In the genomic region with DNA sequence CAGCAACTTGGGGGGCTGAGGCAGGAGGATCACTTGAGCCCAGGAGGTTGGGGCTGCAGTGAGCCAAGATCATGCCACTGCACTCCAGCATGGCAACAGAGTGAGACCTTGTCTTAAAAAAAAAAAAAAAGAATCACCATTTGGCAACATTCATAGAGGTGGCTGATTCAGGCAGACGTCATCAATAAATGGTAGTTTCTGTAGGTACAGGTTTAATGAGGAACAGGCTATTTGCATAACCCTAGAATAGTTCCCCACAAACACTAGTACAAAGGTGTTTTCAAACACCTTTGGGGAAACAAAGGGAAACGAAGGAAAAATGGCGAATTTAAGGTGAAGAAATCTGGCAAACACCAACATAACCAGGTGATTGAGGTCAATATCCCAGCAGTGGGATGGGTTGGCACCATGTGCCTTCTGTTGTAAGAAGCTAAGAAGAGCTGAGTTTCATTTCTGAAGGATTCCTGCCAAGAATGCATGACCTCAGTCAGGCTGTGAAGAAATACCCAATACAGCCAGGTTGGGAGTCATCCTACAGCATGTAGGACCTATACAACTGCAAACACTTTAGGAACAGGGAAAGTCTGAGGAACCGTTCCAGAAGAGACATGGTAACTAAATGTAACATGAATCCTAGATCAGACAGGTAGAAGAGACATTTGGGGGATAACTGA, we compare ENCODE assay signal across 18 cellular contexts. TPM values are rescaled to one million over a fixed set of nuclear protein-coding genes. Genes with fewer than 3 reads are reported as not detected.
DNase-seq lines count a peak whose midpoint lies in the region; ATAC-seq and TF ChIP-seq lines count a peak whose summit lies in the region.
"Had no signal": no experiment of that assay in that cellular context is flagged by ENCODE, and none has a peak within 500 bp of the region (broad histone marks: within the 10 kb centered on the region; RNA-seq: fewer than 3 reads in every experiment).

No MANE protein-coding gene starts in this region.

- no peaks in the 10 kb centered on the region for H3K9me3 ChIP-seq in H9 (ENCODE audit: control insufficient read depth, low read depth, low read length)
- H3K9me3 ChIP-seq: prostate gland had no signal

- no peak overlapping the region for H3K4me2 ChIP-seq in H9 (ENCODE audit: insufficient read depth, insufficient read length, low read length)

- intact Hi-C loops in Right ventricle myocardium superior (cut with DNase I) = no loop called here

- H3T11ph ChIP-seq in H9 (ENCODE audit: low read length) = no peak overlapping the region

- no peak overlapping the region for H3K23ac ChIP-seq in H9 (ENCODE audit: insufficient read length, low read depth, low read length)

- no peaks in the 10 kb centered on the region for H3K79me2 ChIP-seq in H9 (ENCODE audit: insufficient read depth, low read length)

- H2AK5ac ChIP-seq in H9 (ENCODE audit: insufficient read length, low read length) = no peak overlapping the region

- no peak overlapping the region for H2BK120ac ChIP-seq in H9 (ENCODE audit: low read depth, low read length, poor library complexity, severe bottlenecking)

- no peaks in the 10 kb centered on the region for H3K79me1 ChIP-seq in H9 (ENCODE audit: insufficient read depth, low read depth, low read length, poor library complexity, severe bottlenecking)

- H3K27me3 ChIP-seq in H9 (ENCODE audit: insufficient read depth, low read length) = no peaks in the 10 kb centered on the region; the same call in 1 of the 2 replicates

- DNase-seq in AG09309 (ENCODE audit: low read depth) = peak; percentile 32
- DNase-seq in HT1080 (ENCODE audit: low read depth) = peak; percentile 64
- peak; percentile 94 for DNase-seq in epithelial cell of prostate (ENCODE audit: low read depth, low spot score)
- peak; percentile 21 for DNase-seq in kidney tubule cell (ENCODE audit: low spot score)
- DNase-seq in Right ventricle myocardium superior = no peak
- DNase-seq in H9 = no peak
- DNase-seq in COLO668 (lab: John Stamatoyannopoulos, UW; ENCODE audit: unreplicated experiment) = no peak
- DNase-seq in NCI-H146 (lab: John Stamatoyannopoulos, UW) = no peak
- DNase-seq: activated CD4-positive, alpha-beta memory T cell treated with anti-CD3 and anti-CD28 coated beads, Interleukin-2, amount 10 ng/mL, durations not matched to agents 7 days and 5 days; activated T-cell treated with anti-CD3 and anti-CD28 coated beads, Interleukin-2, amount 50 U/mL, for 4 hours; brain microvascular endothelial cell; Calu3 had no signal

- no peak overlapping the region for H3K4ac ChIP-seq in H9 (ENCODE audit: low read depth, low read length)

- H2BK12ac ChIP-seq in H9 (ENCODE audit: insufficient read length, low read depth, low read length) = no peak overlapping the region

- no CpG with 5 or more reads among the region's 4 CpGs for WGBS in H9 (ENCODE audit: extremely low coverage, insufficient read length, low lambda C conversion rate)

- no peak for ATAC-seq in Right ventricle myocardium superior (ENCODE audit: poor library complexity)
- ATAC-seq: activated naive CD4-positive, alpha-beta T cell treated with anti-CD3 and anti-CD28 coated beads, Interleukin-2, amount 50 U/mL, for 72 hours; activated T-cell treated with anti-CD3 and anti-CD28 coated beads, Interleukin-2, amount 50 U/mL, for 4 hours; natural killer cell treated with Interleukin-12 subunit alpha and Interleukin-12 subunit beta and Interleukin-15 and Interleukin-18, amount 100 ng/mL, for 72 hours; Panc1 had no signal

- no peak overlapping the region for H4K5ac ChIP-seq in H9 (ENCODE audit: insufficient read length, low read depth, low read length)

- peak overlapping the region; percentile 91 for H3K27ac ChIP-seq in epithelial cell of prostate
- H3K27ac ChIP-seq in H9 (ENCODE audit: insufficient read length, low read depth, low read length) = no peak overlapping the region
- H3K27ac ChIP-seq: brain microvascular endothelial cell, prostate gland had no signal

- H3K4me1 Mint-ChIP-seq in H9 = peaks cover 5 to 10% of the 10 kb centered on the region in 2 experiments; a peak in 3 of 4 replicates
- H3K4me1 Mint-ChIP-seq: memory B cell had no signal

- H3K4me1 ChIP-seq in H9 (ENCODE audit: insufficient read depth, low read length) = no peaks in the 10 kb centered on the region
- H3K4me1 ChIP-seq: prostate gland had no signal

- H4K20me1 ChIP-seq in H9 (ENCODE audit: control insufficient read depth, insufficient read depth, insufficient read length) = no peaks in the 10 kb centered on the region

- peaks cover 1% of the 10 kb centered on the region for H3K23me2 ChIP-seq in H9 (ENCODE audit: insufficient read length, low read depth, low read length, poor library complexity, severe bottlenecking)

- H2BK5ac ChIP-seq in H9 (ENCODE audit: insufficient read length, low read length) = no peak overlapping the region

- H3K27ac Mint-ChIP-seq in H9 = no peak overlapping the region
- H3K27ac Mint-ChIP-seq: activated CD4-positive, alpha-beta memory T cell treated with anti-CD3 and anti-CD28 coated beads, Interleukin-2, amount 10 ng/mL, durations not matched to agents 7 days and 5 days; activated naive CD4-positive, alpha-beta T cell treated with anti-CD3 and anti-CD28 coated beads, Interleukin-2, amount 50 U/mL, for 72 hours; memory B cell; natural killer cell treated with Interleukin-12 subunit alpha and Interleukin-12 subunit beta and Interleukin-15 and Interleukin-18, amount 100 ng/mL, for 72 hours; stimulated activated naive CD8-positive, alpha-beta T cell treated with anti-CD3 and anti-CD28 coated beads, Interleukin-15, Interleukin-2, amounts not matched to agents 100 ng/mL and 50 ng/mL, for 24 hours had no signal

- no peak overlapping the region for H3K4me3 ChIP-seq in AG09309 (ENCODE audit: control insufficient read depth, low read depth, low read length)
- H3K4me3 ChIP-seq: prostate gland had no signal

- no peak overlapping the region for H4K8ac ChIP-seq in H9 (replicated peaks; ENCODE audit: insufficient read length, low read depth, low read length)

- H3K9me3 Mint-ChIP-seq in H9 = peaks cover 0 to 3% of the 10 kb centered on the region in 2 experiments; a peak in 2 of 5 replicates
- H3K9me3 Mint-ChIP-seq: activated CD4-positive, alpha-beta memory T cell treated with anti-CD3 and anti-CD28 coated beads, Interleukin-2, amount 10 ng/mL, durations not matched to agents 7 days and 5 days; activated naive CD4-positive, alpha-beta T cell treated with anti-CD3 and anti-CD28 coated beads, Interleukin-2, amount 50 U/mL, for 72 hours; activated T-cell treated with anti-CD3 and anti-CD28 coated beads, Interleukin-2, amount 50 U/mL, for 4 hours; memory B cell; natural killer cell treated with Interleukin-12 subunit alpha and Interleukin-12 subunit beta and Interleukin-15 and Interleukin-18, amount 100 ng/mL, for 72 hours; stimulated activated naive CD8-positive, alpha-beta T cell treated with anti-CD3 and anti-CD28 coated beads, Interleukin-15, Interleukin-2, amounts not matched to agents 100 ng/mL and 50 ng/mL, for 24 hours had no signal

- H3K27me3 Mint-ChIP-seq in H9 (ENCODE audit: low read depth) = peaks cover 31% of the 10 kb centered on the region

- H3K18ac ChIP-seq in H9 (ENCODE audit: insufficient read length, low read depth, low read length) = no peak overlapping the region

- H2BK20ac ChIP-seq in H9 (ENCODE audit: low read depth, low read length, poor library complexity, severe bottlenecking) = no peak overlapping the region

- H3K14ac ChIP-seq in H9 (ENCODE audit: insufficient read depth, low read length) = no peak overlapping the region

- H2BK15ac ChIP-seq in H9 (ENCODE audit: low read depth, low read length) = no peak overlapping the region

- H3K36me3 Mint-ChIP-seq in H9 (ENCODE audit: insufficient read depth in 1 of 3, low read depth in 3 of 3) = peaks cover 0 to 42% (median 0%) of the 10 kb centered on the region in 3 experiments; a peak in 5 of 7 replicates
- H3K36me3 Mint-ChIP-seq: memory B cell; natural killer cell treated with Interleukin-12 subunit alpha and Interleukin-12 subunit beta and Interleukin-15 and Interleukin-18, amount 100 ng/mL, for 72 hours had no signal

- no peak overlapping the region for H3K9ac ChIP-seq in H9 (ENCODE audit: extremely low read depth, insufficient read length, low read length)

- no peak overlapping the region for H4K91ac ChIP-seq in H9 (ENCODE audit: insufficient read length, low read depth, low read length)

- H3K4me3 Mint-ChIP-seq in H9 = no peak overlapping the region
- H3K4me3 Mint-ChIP-seq: activated CD4-positive, alpha-beta memory T cell treated with anti-CD3 and anti-CD28 coated beads, Interleukin-2, amount 10 ng/mL, durations not matched to agents 7 days and 5 days; activated T-cell treated with anti-CD3 and anti-CD28 coated beads, Interleukin-2, amount 50 U/mL, for 4 hours; memory B cell; natural killer cell treated with Interleukin-12 subunit alpha and Interleukin-12 subunit beta and Interleukin-15 and Interleukin-18, amount 100 ng/mL, for 72 hours; stimulated activated naive CD8-positive, alpha-beta T cell treated with anti-CD3 and anti-CD28 coated beads, Interleukin-15, Interleukin-2, amounts not matched to agents 100 ng/mL and 50 ng/mL, for 24 hours had no signal

- TF ChIP-seq CTCF in AG09309 (IDR thresholded peaks at IDR 0.05; ENCODE audit: control insufficient read depth, insufficient read depth, low read depth, low read length, missing control alignments) (no peak), H9 (conservative IDR thresholded peaks at IDR 0.05) (no peak)

- no peak overlapping the region for H3K56ac ChIP-seq in H9 (ENCODE audit: insufficient read length, low read depth, low read length)

- H2AFZ ChIP-seq in H9 (ENCODE audit: low read length) = no peak overlapping the region

RNA-seq across cellular contexts. Expression of a gene that starts 5.6 kb away (rescaled TPM):
- total RNA-seq in HT1080 (2014; rRNA removed; shearing (Covaris generic)) = 2.2 and 4.1 TPM in 2 replicates
- 8.7 and 10.0 TPM in 2 replicates for polyA plus RNA-seq in HT1080 (2015; cell fraction: cytosol; rRNA removed)
- 4.1 and 4.9 TPM in 2 replicates for polyA plus RNA-seq in HT1080 (2015; cell fraction: nucleus; rRNA removed)
- 16.9 TPM for total RNA-seq in Right ventricle myocardium superior
- 2.5 and 3.0 TPM in 2 replicates for total RNA-seq in H9 (2021)

Comparison
In these comparisons a context has a peak if more than half of its experiments do, and no peak if none do; other contexts are left out.
1. DNase-seq: peak in AG09309 (single experiment), HT1080 (single experiment), epithelial cell of prostate (single experiment) and kidney tubule cell (single experiment); none in Right ventricle myocardium superior (single experiment), H9 (single experiment), COLO668 (single experiment) and NCI-H146 (single experiment).